In the genomic region with DNA sequence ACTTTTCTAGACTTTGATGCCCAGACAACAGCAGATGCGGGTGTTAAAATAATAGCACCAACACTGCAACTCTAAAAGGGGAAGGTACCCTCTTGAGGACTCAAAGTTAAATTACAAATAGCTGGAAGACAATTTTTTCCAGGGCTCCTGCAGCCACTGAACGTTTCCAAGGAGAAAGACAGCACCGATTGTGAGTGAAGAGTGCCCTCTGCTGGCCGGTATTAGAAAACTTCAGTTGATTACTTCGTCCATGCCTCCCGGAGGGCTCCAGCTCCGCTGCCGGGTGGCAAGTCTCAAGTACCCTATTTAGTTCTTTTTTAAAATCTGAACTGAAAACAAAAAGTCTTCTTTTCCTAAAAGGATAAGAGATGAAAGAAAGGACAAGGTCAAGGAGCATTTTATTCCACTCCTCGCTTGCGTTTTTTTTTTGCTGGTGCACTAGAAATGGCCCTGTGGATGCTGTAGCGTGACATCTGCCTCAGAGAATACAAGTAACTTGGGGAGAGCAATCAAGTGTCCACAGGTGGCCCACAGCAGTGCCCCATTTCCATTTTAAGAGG, we compare ENCODE assay signal across 8 cellular contexts.
DNase-seq lines count a peak whose midpoint lies in the region; ATAC-seq lines count a peak whose summit lies in the region.

No MANE protein-coding gene starts in this region.

- no peaks in the 10 kb centered on the region for H3K79me1 ChIP-seq in neuronal stem cell (ENCODE audit: low read depth, low read length)

- H3K23ac ChIP-seq in neuronal stem cell (ENCODE audit: low read depth, low read length, poor library complexity), result no peak overlapping the region

- H2BK12ac ChIP-seq in neuronal stem cell (ENCODE audit: low read length), result no peak overlapping the region

- no peak overlapping the region for H3K27ac Mint-ChIP-seq in activated T-helper 1 cell treated with anti-CD3 and anti-CD28 coated beads, Interleukin-12 subunit alpha, Interleukin-12 subunit beta, Interleukin-2, Interleukin-4 antibody, amounts not matched to agents 30 ng/mL and 10 ng/mL and 1 ng/mL, durations not matched to agents 14 hours and 24 hours and 36 hours

- H4K8ac ChIP-seq in neuronal stem cell (ENCODE audit: low read depth, low read length), result no peak overlapping the region

- peak overlapping the region; percentile 47 for H2AFZ ChIP-seq in neuronal stem cell (ENCODE audit: low read length)

- H3K4me1 ChIP-seq in neuronal stem cell (ENCODE audit: control insufficient read depth in 2 of 2, insufficient read depth in 1 of 2, low read depth in 1 of 2, low read length in 2 of 2), result no peaks in the 10 kb centered on the region

- H3K27me3 ChIP-seq in neuronal stem cell (ENCODE audit: control insufficient read depth in 3 of 3, insufficient read depth in 3 of 3, low read depth in 1 of 3, low read length in 3 of 3), result peaks cover 0 to 18% (median 3%) of the 10 kb centered on the region in 3 experiments

- intact Hi-C loops in activated T-helper 1 cell treated with anti-CD3 and anti-CD28 coated beads, Interleukin-12 subunit alpha, Interleukin-12 subunit beta, Interleukin-2, Interleukin-4 antibody, amounts not matched to agents 30 ng/mL and 10 ng/mL and 1 ng/mL, durations not matched to agents 14 hours and 24 hours and 36 hours (cut with micrococcal nuclease), result loop anchor here (1.0 to 2.0 kb wide), 5 partner anchors 132 to 287 kb away; no protein-coding TSS in a partner anchor

- WGBS in neuronal stem cell (ENCODE audit: extremely low coverage in 2 of 2, insufficient read length in 2 of 2, insufficient replicate concordance in 1 of 2), 2 donors, result no CpG with 5 or more reads among the region's 11 CpGs

- H4K91ac ChIP-seq in neuronal stem cell (ENCODE audit: low read depth, low read length, poor library complexity), result no peak overlapping the region

- H3K4me2 ChIP-seq in neuronal stem cell (ENCODE audit: insufficient read depth, low read length, poor library complexity, severe bottlenecking), result no peak overlapping the region

- no peak overlapping the region for H3K4me3 Mint-ChIP-seq in activated T-helper 1 cell treated with anti-CD3 and anti-CD28 coated beads, Interleukin-12 subunit alpha, Interleukin-12 subunit beta, Interleukin-2, Interleukin-4 antibody, amounts not matched to agents 30 ng/mL and 10 ng/mL and 1 ng/mL, durations not matched to agents 14 hours and 24 hours and 36 hours

- H3K4ac ChIP-seq in neuronal stem cell (ENCODE audit: low read length), result no peak overlapping the region

- H3K4me1 Mint-ChIP-seq in activated T-helper 1 cell treated with anti-CD3 and anti-CD28 coated beads, Interleukin-12 subunit alpha, Interleukin-12 subunit beta, Interleukin-2, Interleukin-4 antibody, amounts not matched to agents 30 ng/mL and 10 ng/mL and 1 ng/mL, durations not matched to agents 14 hours and 24 hours and 36 hours (ENCODE audit: low read depth), result peaks cover 27% of the 10 kb centered on the region

- no peak overlapping the region for H3K18ac ChIP-seq in neuronal stem cell (ENCODE audit: low read length)

- H3K14ac ChIP-seq in neuronal stem cell (ENCODE audit: low read length), result no peak overlapping the region

- ATAC-seq in HG03175 (IDR thresholded peaks at IDR 0.05; ENCODE audit: unreplicated experiment), result no peak

- H3K9me3 Mint-ChIP-seq in activated T-helper 1 cell treated with anti-CD3 and anti-CD28 coated beads, Interleukin-12 subunit alpha, Interleukin-12 subunit beta, Interleukin-2, Interleukin-4 antibody, amounts not matched to agents 30 ng/mL and 10 ng/mL and 1 ng/mL, durations not matched to agents 14 hours and 24 hours and 36 hours, result no peaks in the 10 kb centered on the region

- peak overlapping the region; percentile 5 for H2AK5ac ChIP-seq in neuronal stem cell (ENCODE audit: low read depth, low read length)

- H3K36me3 ChIP-seq in neuronal stem cell (replicated peaks in 1 of 2; ENCODE audit: control insufficient read depth in 2 of 2, insufficient read depth in 2 of 2, low read length in 2 of 2), result no peaks in the 10 kb centered on the region

- H3K9me3 ChIP-seq in neuronal stem cell (replicated peaks in 1 of 2; ENCODE audit: control insufficient read depth in 2 of 2, insufficient read depth in 1 of 2, low read depth in 1 of 2, low read length in 2 of 2), result no peaks in the 10 kb centered on the region

- H2BK15ac ChIP-seq in neuronal stem cell (ENCODE audit: low read length), result no peak overlapping the region

- H2BK120ac ChIP-seq in neuronal stem cell (ENCODE audit: low read depth, low read length), result no peak overlapping the region

- H3K36me3 Mint-ChIP-seq in activated T-helper 1 cell treated with anti-CD3 and anti-CD28 coated beads, Interleukin-12 subunit alpha, Interleukin-12 subunit beta, Interleukin-2, Interleukin-4 antibody, amounts not matched to agents 30 ng/mL and 10 ng/mL and 1 ng/mL, durations not matched to agents 14 hours and 24 hours and 36 hours (ENCODE audit: low read depth), result no peaks in the 10 kb centered on the region

- H3K4me3 ChIP-seq in neuronal stem cell (ENCODE audit: low read length in 2 of 2), result no peak overlapping the region

- H3K9ac ChIP-seq in neuronal stem cell (ENCODE audit: low read depth, low read length, poor library complexity), result no peak overlapping the region

- no peak overlapping the region for H2BK5ac ChIP-seq in neuronal stem cell (ENCODE audit: low read length)

- no peak overlapping the region for H3K27ac ChIP-seq in neuronal stem cell (replicated peaks; ENCODE audit: low read length)

- DNase-seq in DMS79 (lab: John Stamatoyannopoulos, UW) (peak; percentile 48), Kasumi-1 (lab: John Stamatoyannopoulos, UW) (peak; percentile 85 to 88), RPMI8226 (peak; percentile 77), fibroblast of the conjunctiva (ENCODE audit: low read depth) (peak; percentile 74), neuronal stem cell (ENCODE audit: low spot score) (peak; percentile 83), superior temporal gyrus (ENCODE audit: extremely low spot score) (peak; percentile 99)
- peak; percentile 46 for DNase-seq in activated T-helper 1 cell treated with anti-CD3 and anti-CD28 coated beads, Interleukin-12 subunit alpha, Interleukin-12 subunit beta, Interleukin-2, Interleukin-4 antibody, amounts not matched to agents 30 ng/mL and 10 ng/mL and 1 ng/mL, durations not matched to agents 14 hours and 24 hours and 36 hours (ENCODE audit: low spot score)

- peaks cover 14% of the 10 kb centered on the region for H3K27me3 Mint-ChIP-seq in activated T-helper 1 cell treated with anti-CD3 and anti-CD28 coated beads, Interleukin-12 subunit alpha, Interleukin-12 subunit beta, Interleukin-2, Interleukin-4 antibody, amounts not matched to agents 30 ng/mL and 10 ng/mL and 1 ng/mL, durations not matched to agents 14 hours and 24 hours and 36 hours (ENCODE audit: insufficient read depth)

Comparison
In these comparisons a context has a peak if more than half of its experiments do, and no peak if none do; other contexts are left out.
1. DNase-seq: peak in every context shown above with its lines; median percentile 99 in superior temporal gyrus; 86 in Kasumi-1; 83 in neuronal stem cell; 77 in RPMI8226; 74 in fibroblast of the conjunctiva; 48 in DMS79; 46 in activated T-helper 1 cell treated with anti-CD3 and anti-CD28 coated beads, Interleukin-12 subunit alpha, Interleukin-12 subunit beta, Interleukin-2, Interleukin-4 antibody, amounts not matched to agents 30 ng/mL and 10 ng/mL and 1 ng/mL, durations not matched to agents 14 hours and 24 hours and 36 hours.